ENCODE assay signal across 8 cellular contexts in the genomic region with DNA sequence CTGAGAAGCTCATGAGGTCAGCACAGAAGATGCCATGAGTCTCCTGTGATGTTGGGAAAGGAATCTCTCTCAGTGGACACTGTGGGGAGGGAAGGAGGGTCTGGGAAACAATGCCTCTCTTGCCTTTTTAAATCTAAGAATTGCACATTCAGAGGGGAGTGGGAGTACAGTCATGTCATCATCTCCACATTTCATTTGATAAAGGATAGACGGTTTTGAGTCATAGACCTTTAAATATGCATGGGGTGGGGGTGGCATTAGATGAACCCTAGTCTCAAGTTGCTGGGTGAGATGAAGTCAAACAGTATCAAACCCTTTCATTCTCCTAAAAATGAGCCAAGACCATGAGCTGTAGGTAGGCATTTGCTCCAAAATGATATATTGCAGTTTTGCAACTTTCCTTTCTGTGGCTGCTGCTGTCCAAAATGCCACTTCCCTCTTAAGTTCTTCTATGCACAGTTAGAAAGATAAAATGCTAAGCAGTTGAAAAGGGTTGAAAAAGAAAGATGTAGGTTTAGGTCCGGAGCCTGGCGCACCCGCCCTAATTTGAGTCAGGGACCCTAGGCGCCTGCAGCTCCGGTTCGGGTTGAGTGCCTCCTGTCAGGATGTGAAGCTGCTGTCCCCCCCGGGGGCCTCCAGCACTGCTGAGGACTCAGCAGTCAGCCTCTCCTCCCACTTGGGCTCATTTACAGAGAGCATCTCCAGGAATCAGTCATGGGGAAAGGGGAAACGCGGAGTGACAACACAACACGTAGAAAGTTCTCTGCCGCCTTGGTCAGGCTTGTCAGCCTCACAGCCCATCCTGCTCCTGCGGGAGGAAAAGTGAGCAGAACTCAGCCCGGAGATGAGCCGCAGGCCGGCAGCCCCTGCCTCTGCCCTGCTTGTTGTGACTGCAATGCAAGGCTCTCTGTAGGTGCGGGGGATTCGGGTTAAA.
DNase-seq lines count a peak whose midpoint lies in the region; ATAC-seq and TF ChIP-seq lines count a peak whose summit lies in the region.

No MANE protein-coding gene starts in this region.

- H3K9ac ChIP-seq in IMR-90 (ENCODE audit: low read depth, low read length) (peak overlapping the region; percentile 66), skeletal muscle satellite cell (ENCODE audit: low read depth, low read length) (no peak overlapping the region)

- peak overlapping the region; percentile 87 for H3K14ac ChIP-seq in IMR-90 (replicated peaks; ENCODE audit: low read depth, low read length)

- peak; percentile 59 for ATAC-seq in IMR-90 (ENCODE audit: low read depth)
- ATAC-seq in HG02970 (IDR thresholded peaks at IDR 0.05; ENCODE audit: low FRiP score, unreplicated experiment): no peak

- H2BK15ac ChIP-seq in IMR-90 (ENCODE audit: low read depth, low read length): 0 out of 3 replicates have a peak overlapping the region, but pooled peaks have one; percentile 44

- no peak overlapping the region for H2AK9ac ChIP-seq in IMR-90 (replicated peaks; ENCODE audit: low read depth, low read length, poor library complexity)

- H2BK120ac ChIP-seq in IMR-90 (ENCODE audit: low read depth, low read length): peak overlapping the region; percentile 71

- no peak for TF ChIP-seq CTCF in GM12875 (IDR thresholded peaks at IDR 0.05; ENCODE audit: borderline replicate concordance, insufficient read depth, low read depth, low read length)
- no peak for TF ChIP-seq CTCF in IMR-90 (conservative IDR thresholded peaks at IDR 0.05; ENCODE audit: low read depth, low read length)
- TF ChIP-seq CTCF in fibroblast of pulmonary artery (IDR thresholded peaks at IDR 0.05; ENCODE audit: low read length, missing control alignments): no peak
- TF ChIP-seq CTCF in progenitor cell of endocrine pancreas (IDR thresholded peaks at IDR 0.05; ENCODE audit: unreplicated experiment): no peak

- H2BK5ac ChIP-seq in IMR-90 (ENCODE audit: low read depth, low read length, poor library complexity, severe bottlenecking): peak overlapping the region; percentile 56

- H3K4me3 ChIP-seq in GM12875 (ENCODE audit: low read depth, low read length): peak overlapping the region; percentile 52
- H3K4me3 ChIP-seq in IMR-90 (ENCODE audit: insufficient read depth, low read depth, low read length): peak overlapping the region; percentile 33
- H3K4me3 ChIP-seq in fibroblast of pulmonary artery (replicated peaks; ENCODE audit: low read depth, low read length): no peak overlapping the region
- H3K4me3 ChIP-seq in skeletal muscle satellite cell (ENCODE audit: low read length): peak overlapping the region; percentile 11

- peaks cover 41% of the 10 kb centered on the region for H3K4me1 Mint-ChIP-seq in activated CD4-positive, alpha-beta memory T cell treated with anti-CD3 and anti-CD28 coated beads, Interleukin-2, amount 10 ng/mL, durations not matched to agents 7 days and 5 days
- peaks cover 17% of the 10 kb centered on the region for H3K4me1 Mint-ChIP-seq in progenitor cell of endocrine pancreas (ENCODE audit: low read depth)

- peak; percentile 20 for DNase-seq in IMR-90
- DNase-seq in activated CD4-positive, alpha-beta memory T cell treated with anti-CD3 and anti-CD28 coated beads, Interleukin-2, amount 10 ng/mL, durations not matched to agents 7 days and 5 days: peak; percentile 54
- DNase-seq in fibroblast of pulmonary artery (ENCODE audit: low read depth): peak; percentile 29
- DNase-seq in RPMI8226: no peak
- DNase-seq in progenitor cell of endocrine pancreas (ENCODE audit: low spot score, unreplicated experiment): no peak

- H2AK5ac ChIP-seq in IMR-90 (ENCODE audit: low read depth, low read length): no peak overlapping the region; the same call in 1 of the 2 replicates

- dilution Hi-C loops in IMR-90 (cut with HindIII; ENCODE audit: low sequenced_read_pairs, unreplicated experiment): no loop called here

- peak overlapping the region; percentile 40 for H3K18ac ChIP-seq in IMR-90 (ENCODE audit: low read depth, low read length)

- peak overlapping the region; percentile 79 for H3K27ac ChIP-seq in IMR-90 (ENCODE audit: insufficient read depth, low read length)

- no peaks in the 10 kb centered on the region for H4K20me1 ChIP-seq in IMR-90 (ENCODE audit: insufficient read depth, low read length)

- H3K79me1 ChIP-seq in IMR-90 (ENCODE audit: low read depth in 1 of 2, low read length in 2 of 2): no peaks in the 10 kb centered on the region

- peak overlapping the region; percentile 84 for H3K27ac Mint-ChIP-seq in activated CD4-positive, alpha-beta memory T cell treated with anti-CD3 and anti-CD28 coated beads, Interleukin-2, amount 10 ng/mL, durations not matched to agents 7 days and 5 days
- no peak overlapping the region for H3K27ac Mint-ChIP-seq in progenitor cell of endocrine pancreas

- intact Hi-C loops in IMR-90 (cut with micrococcal nuclease): no loop called here

- peaks cover 18% of the 10 kb centered on the region for H3K9me1 ChIP-seq in IMR-90 (ENCODE audit: insufficient read depth, low read length)

- POLR2A ChIA-PET in IMR-90 (lab: Charles Lee; ENCODE audit: unreplicated experiment): no interaction called here
- POLR2A ChIA-PET in activated CD4-positive, alpha-beta memory T cell treated with anti-CD3 and anti-CD28 coated beads, Interleukin-2, amount 10 ng/mL, durations not matched to agents 7 days and 5 days (lab: Charles Lee): interaction anchor here (1.5 to 1.9 kb wide), 3 partner anchors 24 to 640 kb away, joined by 4 to 12 read pairs (median 5); no protein-coding TSS in a partner anchor

- in situ Hi-C loops in IMR-90 (cut with MboI; ENCODE audit: low sequenced_read_pairs): no loop called here

- peak overlapping the region; percentile 14; the same call in 1 of the 2 replicates for H2BK20ac ChIP-seq in IMR-90 (ENCODE audit: low read depth, low read length)

- H3K9me3 ChIP-seq in IMR-90 (ENCODE audit: control insufficient read depth, insufficient read depth, low read length) (no peaks in the 10 kb centered on the region), skeletal muscle satellite cell (replicated peaks; ENCODE audit: low read length) (no peaks in the 10 kb centered on the region)

- TF ChIP-seq POLR2A in IMR-90 (IDR thresholded peaks at IDR 0.05; ENCODE audit: low read depth, low read length): no peak

- H3K4me1 ChIP-seq in IMR-90 (ENCODE audit: control insufficient read depth, insufficient read depth, low read length): peaks cover 9% of the 10 kb centered on the region
- peaks cover 34% of the 10 kb centered on the region for H3K4me1 ChIP-seq in skeletal muscle satellite cell (ENCODE audit: control insufficient read depth, insufficient read depth, low read length)

- CTCF ChIA-PET in IMR-90 (lab: Yijun Ruan, JAX): no interaction called here
- CTCF ChIA-PET in activated CD4-positive, alpha-beta memory T cell treated with anti-CD3 and anti-CD28 coated beads, Interleukin-2, amount 10 ng/mL, durations not matched to agents 7 days and 5 days (lab: Charles Lee): interaction anchor here (1.2 kb wide), 1 partner anchor 12 kb away, joined by 3 read pairs; no protein-coding TSS in a partner anchor

- peak overlapping the region; percentile 76 to 92 for H4K8ac ChIP-seq in IMR-90 (ENCODE audit: low read depth in 2 of 2, low read length in 2 of 2)

- peak overlapping the region; percentile 58 for H3K4ac ChIP-seq in IMR-90 (ENCODE audit: low read depth, low read length)

- no peaks in the 10 kb centered on the region for H3K9me3 Mint-ChIP-seq in activated CD4-positive, alpha-beta memory T cell treated with anti-CD3 and anti-CD28 coated beads, Interleukin-2, amount 10 ng/mL, durations not matched to agents 7 days and 5 days
- H3K9me3 Mint-ChIP-seq in progenitor cell of endocrine pancreas (ENCODE audit: low read depth): no peaks in the 10 kb centered on the region

- peak overlapping the region; percentile 58 for H4K5ac ChIP-seq in IMR-90 (ENCODE audit: low read depth, low read length)

- no peaks in the 10 kb centered on the region for H3K36me3 Mint-ChIP-seq in activated CD4-positive, alpha-beta memory T cell treated with anti-CD3 and anti-CD28 coated beads, Interleukin-2, amount 10 ng/mL, durations not matched to agents 7 days and 5 days (ENCODE audit: low read depth)
- H3K36me3 Mint-ChIP-seq in progenitor cell of endocrine pancreas (ENCODE audit: insufficient read depth): no peaks in the 10 kb centered on the region

- peak overlapping the region; percentile 62 for H4K91ac ChIP-seq in IMR-90 (ENCODE audit: insufficient read depth, low read depth, low read length)

- H2AFZ ChIP-seq in IMR-90 (replicated peaks; ENCODE audit: low read length, poor library complexity): peak overlapping the region; percentile 83

- TF ChIP-seq RAD21 in IMR-90 (IDR thresholded peaks at IDR 0.05; ENCODE audit: low read length): no peak

- peak overlapping the region; percentile 83 for H3K4me2 ChIP-seq in IMR-90 (ENCODE audit: low read depth, low read length)
- H3K4me2 ChIP-seq in skeletal muscle satellite cell (ENCODE audit: low read length): peak overlapping the region; percentile 60

- H3K36me3 ChIP-seq in IMR-90 (ENCODE audit: control insufficient read depth, insufficient read depth, low read length) (no peaks in the 10 kb centered on the region), skeletal muscle satellite cell (ENCODE audit: insufficient read depth, low read length) (no peaks in the 10 kb centered on the region)

- WGBS in IMR-90 (ENCODE audit: extremely low coverage in 2 of 2, insufficient read length in 1 of 2), 2 experiments: 22% methylated on average over 4 of the region's 18 CpGs; no CpG with 5 or more reads in 1 of the 2 experiments

- H3K27me3 ChIP-seq in IMR-90 (ENCODE audit: control insufficient read depth, insufficient read depth, low read length): no peaks in the 10 kb centered on the region
- no peaks in the 10 kb centered on the region for H3K27me3 ChIP-seq in skeletal muscle satellite cell (ENCODE audit: control insufficient read depth, insufficient read depth, low read length)

- H3K4me3 Mint-ChIP-seq in activated CD4-positive, alpha-beta memory T cell treated with anti-CD3 and anti-CD28 coated beads, Interleukin-2, amount 10 ng/mL, durations not matched to agents 7 days and 5 days: peak overlapping the region; percentile 76
- no peak overlapping the region for H3K4me3 Mint-ChIP-seq in progenitor cell of endocrine pancreas (ENCODE audit: low read depth)

- H3K27me3 Mint-ChIP-seq in activated CD4-positive, alpha-beta memory T cell treated with anti-CD3 and anti-CD28 coated beads, Interleukin-2, amount 10 ng/mL, durations not matched to agents 7 days and 5 days: no peaks in the 10 kb centered on the region
- H3K27me3 Mint-ChIP-seq in progenitor cell of endocrine pancreas: peaks cover 6% of the 10 kb centered on the region

- no TSS peak for BruUV-seq in IMR-90 (replicated peaks; lab: Mats Ljungman, UMichigan)

- peak overlapping the region; percentile 72; the same call in 1 of the 2 replicates for H3K23ac ChIP-seq in IMR-90 (ENCODE audit: low read depth, low read length)

- peak overlapping the region; percentile 59; the same call in 1 of the 2 replicates for H3K56ac ChIP-seq in IMR-90 (ENCODE audit: extremely low read depth, insufficient read depth, low read length)

TF ChIP-seq in IMR-90, 13 proteins besides CTCF, POLR2A, EP300 and RAD21 (continues in another document):
- no peak for TF ChIP-seq RCOR1 (IDR thresholded peaks at IDR 0.05; ENCODE audit: insufficient replicate concordance, low read length)

Comparison
In these comparisons a context has a peak if more than half of its experiments do, and no peak if none do; other contexts are left out.
1. DNase-seq: peak in IMR-90 (single experiment), activated CD4-positive, alpha-beta memory T cell treated with anti-CD3 and anti-CD28 coated beads, Interleukin-2, amount 10 ng/mL, durations not matched to agents 7 days and 5 days (single experiment) and fibroblast of pulmonary artery (single experiment); none in RPMI8226 (single experiment) and progenitor cell of endocrine pancreas (single experiment).